ENCODE assay signal across 32 cellular contexts in genomic region chr9:126415741-126416370, GRCh38.
A peak's percentile ranks its signal among the peaks of the same experiment; 100 is the strongest.
DNase-seq lines count a peak whose midpoint lies in the region; ATAC-seq and TF ChIP-seq lines count a peak whose summit lies in the region.
"Had no signal": no experiment of that assay in that cellular context is flagged by ENCODE, and none has a peak within 500 bp of the region (broad histone marks: within the 10 kb centered on the region; RNA-seq: fewer than 3 reads in every experiment).

No MANE protein-coding gene starts in this region.

- no peaks in the 10 kb centered on the region for H3K36me3 ChIP-seq in OCI-LY7 (ENCODE audit: insufficient read depth, low read length)
- H3K36me3 ChIP-seq: left ventricle myocardium inferior, thyroid gland, vagina had no signal

- no peak overlapping the region for H3K4me2 ChIP-seq in OCI-LY7 (ENCODE audit: low read length)
- H3K4me2 ChIP-seq: A549 had no signal

- no peak overlapping the region for H2AFZ ChIP-seq in OCI-LY7 (ENCODE audit: low read length)
- H2AFZ ChIP-seq: GM23248 had no signal

- peaks cover 38% of the 10 kb centered on the region for H3K4me1 Mint-ChIP-seq in T-helper 2 cell treated with Interferon-gamma antibody and Interleukin-4, amounts not matched to agents 5 μg/mL and 100 μg/mL, for 36 hours (ENCODE audit: low read depth)
- H3K4me1 Mint-ChIP-seq in Calu3 (ENCODE audit: low read depth, unreplicated experiment) (peaks cover 19% of the 10 kb centered on the region), neural crest cell (no peaks in the 10 kb centered on the region)

- POLR2A ChIA-PET in OCI-LY7 (lab: Charles Lee) = no interaction called here

- no peak overlapping the region for H3K27ac ChIP-seq in OCI-LY7 (ENCODE audit: low read depth, low read length, poor library complexity, severe bottlenecking)
- H3K27ac ChIP-seq: body of pancreas, GM23248, left ventricle myocardium inferior, right lobe of liver, stomach, thyroid gland, vagina, VCaP had no signal

- TF ChIP-seq CTCF in Calu3 (IDR thresholded peaks at IDR 0.05; ENCODE audit: unreplicated experiment) = no peak
- TF ChIP-seq CTCF in neural crest cell (conservative IDR thresholded peaks at IDR 0.05) = no peak
- TF ChIP-seq CTCF in OCI-LY7 (conservative IDR thresholded peaks at IDR 0.05; ENCODE audit: low read length) = no peak

- no peaks in the 10 kb centered on the region for H4K20me1 ChIP-seq in OCI-LY7 (ENCODE audit: insufficient read depth, low read length)

- intact Hi-C loops in Calu3 (cut with micrococcal nuclease; ENCODE audit: unreplicated experiment) (no loop called here), OCI-LY7 (cut with micrococcal nuclease; ENCODE audit: unreplicated experiment) (no loop called here)

- H3K9me3 ChIP-seq in OCI-LY7 (ENCODE audit: low read length) = no peaks in the 10 kb centered on the region
- H3K9me3 ChIP-seq: A549, body of pancreas, left ventricle myocardium inferior, right lobe of liver, stomach, thyroid gland, vagina had no signal

- peaks cover 4% of the 10 kb centered on the region for H3K36me3 Mint-ChIP-seq in T-helper 2 cell treated with Interferon-gamma antibody and Interleukin-4, amounts not matched to agents 5 μg/mL and 100 μg/mL, for 36 hours (ENCODE audit: low read depth)
- H3K36me3 Mint-ChIP-seq in Calu3 (ENCODE audit: insufficient read depth, unreplicated experiment) (peaks cover 5% of the 10 kb centered on the region), neural crest cell (ENCODE audit: low read depth) (peaks cover 8% of the 10 kb centered on the region)
- H3K36me3 Mint-ChIP-seq: CD4-positive, alpha-beta memory T cell had no signal

- H3K4me3 Mint-ChIP-seq in T-helper 2 cell treated with Interferon-gamma antibody and Interleukin-4, amounts not matched to agents 5 μg/mL and 100 μg/mL, for 36 hours = no peak overlapping the region
- no peak overlapping the region for H3K4me3 Mint-ChIP-seq in Calu3 (ENCODE audit: low read depth, unreplicated experiment)
- no peak overlapping the region for H3K4me3 Mint-ChIP-seq in neural crest cell
- H3K4me3 Mint-ChIP-seq: activated T-cell treated with anti-CD3 and anti-CD28 coated beads, Interleukin-2, amount 50 U/mL, for 24 hours; endodermal cell had no signal

- no peak for DNase-seq in T-helper 2 cell treated with Interferon-gamma antibody and Interleukin-4, amounts not matched to agents 5 μg/mL and 100 μg/mL, for 36 hours (ENCODE audit: low spot score)
- DNase-seq in T-helper 2 cell (no peak), Calu3 (no peak), NCI-H510A (lab: John Stamatoyannopoulos, UW) (peak; percentile 49), neural crest cell (ENCODE audit: low read depth, low spot score) (no peak), HUDEP-2 (lab: John Stamatoyannopoulos, UW; ENCODE audit: unreplicated experiment in 76 of 76) (no peak), OCI-LY7 (ENCODE audit: low spot score) (no peak)
- DNase-seq: activated CD4-positive, alpha-beta T cell treated with anti-CD3 and anti-CD28 coated beads for 4 hours; activated gamma-delta T cell; activated T-cell treated with anti-CD3 and anti-CD28 coated beads, Interleukin-2, amount 50 U/mL, for 24 hours; AML-193; body of pancreas; cerebellar nuclear complex; dermis blood vessel endothelial cell; DMS 273 treated with DMSO at 0.1 percent for 48 hours; endodermal cell; GM23248; left ventricle myocardium inferior; NCI-H526 treated with DMSO at 0.1 percent for 48 hours; SIG-M5; stimulated activated CD8-positive, alpha-beta memory T cell treated with anti-CD3 and anti-CD28 coated beads, Interleukin-4, amount 100 ng/mL, for 48 hours; stomach; T-helper 9 cell; thyroid gland had no signal

- peak overlapping the region; percentile 37 for H3K27ac Mint-ChIP-seq in T-helper 2 cell treated with Interferon-gamma antibody and Interleukin-4, amounts not matched to agents 5 μg/mL and 100 μg/mL, for 36 hours
- peak overlapping the region; percentile 79 for H3K27ac Mint-ChIP-seq in Calu3 (ENCODE audit: unreplicated experiment)
- H3K27ac Mint-ChIP-seq in neural crest cell (ENCODE audit: unreplicated experiment) = peak overlapping the region; percentile 69
- H3K27ac Mint-ChIP-seq: activated T-cell treated with anti-CD3 and anti-CD28 coated beads, Interleukin-2, amount 50 U/mL, for 24 hours; endodermal cell; progenitor cell of endocrine pancreas had no signal

- no peaks in the 10 kb centered on the region for H3K9me3 Mint-ChIP-seq in T-helper 2 cell treated with Interferon-gamma antibody and Interleukin-4, amounts not matched to agents 5 μg/mL and 100 μg/mL, for 36 hours
- H3K9me3 Mint-ChIP-seq in Calu3 (ENCODE audit: low read depth, unreplicated experiment) (no peaks in the 10 kb centered on the region), neural crest cell (no peaks in the 10 kb centered on the region)
- H3K9me3 Mint-ChIP-seq: activated T-cell treated with anti-CD3 and anti-CD28 coated beads, Interleukin-2, amount 50 U/mL, for 24 hours; CD4-positive, alpha-beta memory T cell; endodermal cell had no signal

- CTCF ChIA-PET in Calu3 (lab: Charles Lee) (no interaction called here), OCI-LY7 (lab: Charles Lee; ENCODE audit: unreplicated experiment) (no interaction called here)

- peaks cover 31% of the 10 kb centered on the region for H3K27me3 Mint-ChIP-seq in T-helper 2 cell treated with Interferon-gamma antibody and Interleukin-4, amounts not matched to agents 5 μg/mL and 100 μg/mL, for 36 hours (ENCODE audit: low read depth)
- H3K27me3 Mint-ChIP-seq in Calu3 (ENCODE audit: unreplicated experiment) (no peaks in the 10 kb centered on the region), neural crest cell (ENCODE audit: low read depth) (no peaks in the 10 kb centered on the region)
- H3K27me3 Mint-ChIP-seq: activated T-cell treated with anti-CD3 and anti-CD28 coated beads, Interleukin-2, amount 50 U/mL, for 24 hours; CD4-positive, alpha-beta memory T cell had no signal

- BruUV-seq in Calu3 (replicated peaks; lab: Mats Ljungman, UMichigan) = no TSS peak
- no TSS peak for BruUV-seq in OCI-LY7 (replicated peaks; lab: Mats Ljungman, UMichigan)

- no peaks in the 10 kb centered on the region for H3K9me2 ChIP-seq in OCI-LY7 (ENCODE audit: insufficient read depth, low read length)

- ATAC-seq in GM18868 (IDR thresholded peaks at IDR 0.05; ENCODE audit: unreplicated experiment) = no peak
- ATAC-seq: A549, body of pancreas, HepG2, right lobe of liver had no signal

- peaks cover 18% of the 10 kb centered on the region for H3K4me1 ChIP-seq in OCI-LY7 (ENCODE audit: insufficient read depth, low read length, poor library complexity, severe bottlenecking)
- H3K4me1 ChIP-seq: body of pancreas, right lobe of liver had no signal

- H3K79me2 ChIP-seq in OCI-LY7 (ENCODE audit: insufficient read depth, low read depth, low read length) = no peaks in the 10 kb centered on the region

- H3K4me3 ChIP-seq in OCI-LY7 (ENCODE audit: low read depth, low read length, poor library complexity, severe bottlenecking) = no peak overlapping the region
- H3K4me3 ChIP-seq: A549, body of pancreas, GM23248, left ventricle myocardium inferior, right lobe of liver, stomach, thyroid gland, vagina had no signal
